ENCODE assay signal across 8 cellular contexts in the genomic region with DNA sequence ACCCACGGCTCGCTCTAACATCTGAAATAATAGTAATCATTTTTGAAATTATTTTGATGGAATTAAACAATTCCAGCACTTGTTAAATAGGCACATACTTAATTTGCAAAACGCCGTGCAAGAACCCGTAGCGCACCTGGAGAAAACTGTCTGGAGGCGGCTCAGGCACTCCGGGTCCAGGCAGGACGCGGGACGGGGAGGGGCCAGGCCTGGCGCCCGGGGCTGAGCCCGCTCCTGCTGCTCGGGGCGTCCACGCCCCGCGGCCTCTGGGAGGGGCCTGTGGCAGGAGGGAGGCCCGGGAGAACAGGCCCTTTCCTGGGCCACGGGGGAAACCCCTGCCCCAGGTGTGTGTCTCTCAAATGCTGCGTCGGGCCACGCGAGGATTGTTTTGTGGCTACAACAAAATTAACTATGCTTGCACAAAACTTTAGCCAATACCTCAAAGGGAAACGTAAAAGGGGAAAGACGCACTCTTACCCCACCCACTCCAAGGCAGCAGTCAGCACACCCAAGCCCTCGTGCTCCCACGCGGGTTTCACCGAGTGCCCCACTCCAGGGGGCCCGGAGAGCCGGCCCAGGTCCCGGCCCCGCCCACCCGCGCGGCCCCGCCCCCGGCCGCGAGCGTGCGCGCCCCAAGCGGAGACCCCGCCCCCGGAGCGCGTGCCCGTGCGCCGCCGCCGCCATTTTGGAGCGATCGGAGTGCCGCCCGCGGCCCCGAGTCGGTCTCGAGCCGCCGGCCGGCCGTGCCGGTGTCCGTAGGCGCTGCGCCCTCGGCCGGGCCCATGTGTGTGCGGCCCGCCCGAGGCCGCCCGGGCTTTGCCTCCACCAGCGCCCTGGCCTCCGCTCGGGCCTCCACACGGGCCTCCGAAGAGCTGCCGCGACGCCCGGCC. TPM values are rescaled to one million over a fixed set of nuclear protein-coding genes. Genes with fewer than 3 reads are reported as not detected.
A peak's percentile ranks its signal among the peaks of the same experiment; 100 is the strongest.
DNase-seq lines count a peak whose midpoint lies in the region; TF ChIP-seq lines count a peak whose summit lies in the region.

A gene with protein sequence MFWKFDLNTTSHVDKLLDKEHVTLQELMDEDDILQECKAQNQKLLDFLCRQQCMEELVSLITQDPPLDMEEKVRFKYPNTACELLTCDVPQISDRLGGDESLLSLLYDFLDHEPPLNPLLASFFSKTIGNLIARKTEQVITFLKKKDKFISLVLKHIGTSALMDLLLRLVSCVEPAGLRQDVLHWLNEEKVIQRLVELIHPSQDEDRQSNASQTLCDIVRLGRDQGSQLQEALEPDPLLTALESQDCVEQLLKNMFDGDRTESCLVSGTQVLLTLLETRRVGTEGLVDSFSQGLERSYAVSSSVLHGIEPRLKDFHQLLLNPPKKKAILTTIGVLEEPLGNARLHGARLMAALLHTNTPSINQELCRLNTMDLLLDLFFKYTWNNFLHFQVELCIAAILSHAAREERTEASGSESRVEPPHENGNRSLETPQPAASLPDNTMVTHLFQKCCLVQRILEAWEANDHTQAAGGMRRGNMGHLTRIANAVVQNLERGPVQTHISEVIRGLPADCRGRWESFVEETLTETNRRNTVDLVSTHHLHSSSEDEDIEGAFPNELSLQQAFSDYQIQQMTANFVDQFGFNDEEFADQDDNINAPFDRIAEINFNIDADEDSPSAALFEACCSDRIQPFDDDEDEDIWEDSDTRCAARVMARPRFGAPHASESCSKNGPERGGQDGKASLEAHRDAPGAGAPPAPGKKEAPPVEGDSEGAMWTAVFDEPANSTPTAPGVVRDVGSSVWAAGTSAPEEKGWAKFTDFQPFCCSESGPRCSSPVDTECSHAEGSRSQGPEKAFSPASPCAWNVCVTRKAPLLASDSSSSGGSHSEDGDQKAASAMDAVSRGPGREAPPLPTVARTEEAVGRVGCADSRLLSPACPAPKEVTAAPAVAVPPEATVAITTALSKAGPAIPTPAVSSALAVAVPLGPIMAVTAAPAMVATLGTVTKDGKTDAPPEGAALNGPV (plus strand): TSS at position 677 of the 890 bp plus-strand sequence. CDS start 50,582 bp downstream, outside the sequence.

- peak within 1 kb of the TSS; percentile 94 for H3K4me2 ChIP-seq in smooth muscle cell

- TF ChIP-seq CTCF in GM12864 (IDR thresholded peaks at IDR 0.05; ENCODE audit: low read depth, low read length, missing control alignments), result no peak
- no peak for TF ChIP-seq CTCF in WERI-Rb-1 (IDR thresholded peaks at IDR 0.05; ENCODE audit: low read depth, low read length)
- no peak for TF ChIP-seq CTCF in breast epithelium (IDR thresholded peaks at IDR 0.05)
- no peak for TF ChIP-seq CTCF in smooth muscle cell (IDR thresholded peaks at IDR 0.05; ENCODE audit: borderline replicate concordance, insufficient read depth, poor library complexity, severe bottlenecking)

- H3K4me3 ChIP-seq in GM12864 (ENCODE audit: low read depth, low read length), result peak within 1 kb of the TSS; percentile 91
- peak within 1 kb of the TSS; percentile 47 for H3K4me3 ChIP-seq in HAP-1
- peak within 1 kb of the TSS; percentile 74 for H3K4me3 ChIP-seq in WERI-Rb-1 (ENCODE audit: low read depth, low read length)
- peak within 1 kb of the TSS; percentile 83 to 99 (median 96) for H3K4me3 ChIP-seq in breast epithelium
- peak within 1 kb of the TSS; percentile 63 for H3K4me3 ChIP-seq in smooth muscle cell

- peaks cover 7% of the 10 kb centered on the region; the same call in 1 of the 2 replicates for H3K36me3 ChIP-seq in HAP-1 (replicated peaks)
- H3K36me3 ChIP-seq in WERI-Rb-1, result peaks cover 4% of the 10 kb centered on the region
- no peaks in the 10 kb centered on the region for H3K36me3 ChIP-seq in breast epithelium
- no peaks in the 10 kb centered on the region for H3K36me3 ChIP-seq in smooth muscle cell (ENCODE audit: low read depth)

- H3K9ac ChIP-seq in smooth muscle cell (ENCODE audit: low read depth), result peak within 1 kb of the TSS; percentile 93

- peaks cover 12% of the 10 kb centered on the region for H3K79me2 ChIP-seq in smooth muscle cell (ENCODE audit: low read depth)

- peaks cover 16% of the 10 kb centered on the region for H4K20me1 ChIP-seq in smooth muscle cell (ENCODE audit: low read depth)

- H3K9me3 ChIP-seq in HAP-1 (no peaks in the 10 kb centered on the region; the same call in 1 of the 2 replicates), WERI-Rb-1 (ENCODE audit: severe bottlenecking) (no peaks in the 10 kb centered on the region), breast epithelium (no peaks in the 10 kb centered on the region), smooth muscle cell (replicated peaks; ENCODE audit: low read depth) (no peaks in the 10 kb centered on the region)

- H3K27me3 ChIP-seq in HAP-1 (ENCODE audit: low read depth), result no peaks in the 10 kb centered on the region
- no peaks in the 10 kb centered on the region for H3K27me3 ChIP-seq in WERI-Rb-1 (ENCODE audit: insufficient read depth, low read depth, severe bottlenecking)
- no peaks in the 10 kb centered on the region for H3K27me3 ChIP-seq in breast epithelium
- H3K27me3 ChIP-seq in smooth muscle cell (ENCODE audit: low read depth), result no peaks in the 10 kb centered on the region

- in situ Hi-C loops in HAP-1 (cut with MboI; ENCODE audit: low sequenced_read_pairs), result no loop called here

- H3K27ac ChIP-seq in WERI-Rb-1, result peak within 1 kb of the TSS; percentile 91
- peak within 1 kb of the TSS; percentile 86 to 88 for H3K27ac ChIP-seq in breast epithelium
- H3K27ac ChIP-seq in smooth muscle cell (ENCODE audit: low read depth), result peak within 1 kb of the TSS; percentile 32

- DNase-seq in GM12864 (ENCODE audit: low read depth), result no peak
- DNase-seq in HAP-1 (ENCODE audit: low spot score in 2 of 2), result peak; percentile 52 to 86
- peak; percentile 40 for DNase-seq in MV-4-11 (lab: John Stamatoyannopoulos, UW)
- DNase-seq in WERI-Rb-1, result peak; percentile 71
- DNase-seq in breast epithelium (ENCODE audit: low spot score in 2 of 2), result peak; percentile 65 to 73
- peak; percentile 89 for DNase-seq in iPS-NIHi7 (ENCODE audit: extremely low spot score)
- DNase-seq in smooth muscle cell (lab: John Stamatoyannopoulos, UW; ENCODE audit: unreplicated experiment), result peak; percentile 61
- DNase-seq in OCI-M2 (lab: John Stamatoyannopoulos, UW; ENCODE audit: unreplicated experiment), result no peak

- 0% methylated on average over 46 of the region's 87 CpGs for whole genome bisulfite sequencing in smooth muscle cell (ENCODE audit: low lambda C conversion rate)

- H3K4me1 ChIP-seq in HAP-1 (peaks cover 2% of the 10 kb centered on the region; the same call in 1 of the 2 replicates), breast epithelium (peaks cover 0 to 6% of the 10 kb centered on the region in 2 donors), smooth muscle cell (ENCODE audit: low read depth) (no peaks in the 10 kb centered on the region)

- intact Hi-C loops in breast epithelium (cut with DNase I; ENCODE audit: low total_unique reads), result no loop called here

- peak within 1 kb of the TSS; percentile 96 for H2AFZ ChIP-seq in smooth muscle cell (ENCODE audit: low read depth)

- TF ChIP-seq POLR2A in breast epithelium (IDR thresholded peaks at IDR 0.05), result no peak

- H3F3A ChIP-seq in smooth muscle cell (ENCODE audit: low read depth), result peaks cover 3% of the 10 kb centered on the region

RNA-seq across cellular contexts. Expression of the gene that starts here (rescaled TPM):
- total RNA-seq in breast epithelium, result 10 to 100 TPM; 48.3 to 54.1 (median 49.5) TPM
- total RNA-seq in smooth muscle cell, result 24.6 and 30.7 TPM in 2 replicates
- polyA plus RNA-seq in smooth muscle cell, result 31.6 and 36.3 TPM in 2 replicates

Comparison
In these comparisons a context has a peak if more than half of its experiments do, and no peak if none do; other contexts are left out.
1. DNase-seq: peak in HAP-1 (2 of 2), MV-4-11 (single experiment), WERI-Rb-1 (single experiment), breast epithelium (2 of 2), iPS-NIHi7 (single experiment) and smooth muscle cell (single experiment); none in GM12864 (single experiment) and OCI-M2 (single experiment).
2. H3K27ac ChIP-seq: peak in every context shown above with its lines; median percentile 91 in WERI-Rb-1; 87 in breast epithelium; 32 in smooth muscle cell.
3. Peak in every context shown above with its lines, with median percentiles within 50 percentile points of each other: H3K4me3 ChIP-seq.